Comparison of ENCODE assay signal across 8 cellular contexts in genomic region chr12:6452908-6453630, GRCh38. TPM values are rescaled to one million over a fixed set of nuclear protein-coding genes. Genes with fewer than 3 reads are reported as not detected.
DNase-seq lines count a peak whose midpoint lies in the region; ATAC-seq, FAIRE-seq and TF ChIP-seq lines count a peak whose summit lies in the region.

No MANE protein-coding gene starts in this region.

- H3K9ac ChIP-seq in endothelial cell of umbilical vein (replicated peaks; ENCODE audit: extremely low read depth, insufficient read depth, low read length) (peak overlapping the region; percentile 49), neuronal stem cell (ENCODE audit: low read depth, low read length, poor library complexity) (no peak overlapping the region)

- H3K27ac ChIP-seq in CD8-positive, alpha-beta T cell (ENCODE audit: low read depth, low read length) = peak overlapping the region; percentile 85
- H3K27ac ChIP-seq in PC-9 (no peak overlapping the region), endothelial cell of umbilical vein (ENCODE audit: insufficient read depth, low read depth, low read length) (peak overlapping the region; percentile 62), neuronal stem cell (replicated peaks; ENCODE audit: low read length) (no peak overlapping the region)

- peak in 1 of 7 experiments; percentile 44 for DNase-seq in CD8-positive, alpha-beta T cell
- DNase-seq in PC-9 (peak in 1 of 2 experiments; percentile 57), endothelial cell of umbilical vein (ENCODE audit: low read depth, low spot score) (no peak), neuronal stem cell (ENCODE audit: low spot score) (no peak), RPMI8226 (no peak), hepatic stellate cell (ENCODE audit: low spot score) (no peak)

- no peaks in the 10 kb centered on the region for H3K27me3 ChIP-seq in CD8-positive, alpha-beta T cell (ENCODE audit: insufficient read depth, low read length)
- H3K27me3 ChIP-seq in PC-9 (ENCODE audit: insufficient read depth, low read depth) = no peaks in the 10 kb centered on the region
- H3K27me3 ChIP-seq in endothelial cell of umbilical vein (ENCODE audit: control insufficient read depth in 2 of 2, insufficient read depth in 2 of 2, low read length in 2 of 2) = no peaks in the 10 kb centered on the region
- no peaks in the 10 kb centered on the region for H3K27me3 ChIP-seq in neuronal stem cell (ENCODE audit: control insufficient read depth in 3 of 3, insufficient read depth in 3 of 3, low read depth in 1 of 3, low read length in 3 of 3)

- H2AK5ac ChIP-seq in neuronal stem cell (ENCODE audit: low read depth, low read length) = peak overlapping the region; percentile 0

- H2BK120ac ChIP-seq in neuronal stem cell (ENCODE audit: low read depth, low read length) = no peak overlapping the region

- H3K9me2 ChIP-seq in PC-9 (ENCODE audit: insufficient read depth) = no peaks in the 10 kb centered on the region

- H2BK15ac ChIP-seq in neuronal stem cell (ENCODE audit: low read length) = no peak overlapping the region

- peaks cover 3% of the 10 kb centered on the region for H3K79me1 ChIP-seq in neuronal stem cell (ENCODE audit: low read depth, low read length)

- BruUV-seq in PC-9 (replicated peaks; lab: Mats Ljungman, UMichigan) (no TSS peak), endothelial cell of umbilical vein (replicated peaks; lab: Mats Ljungman, UMichigan) (no TSS peak)

- no peak overlapping the region for H4K8ac ChIP-seq in neuronal stem cell (ENCODE audit: low read depth, low read length)

- peak overlapping the region; percentile 98 for H3K4me2 ChIP-seq in PC-9
- peak overlapping the region; percentile 62 for H3K4me2 ChIP-seq in endothelial cell of umbilical vein (ENCODE audit: insufficient read depth, low read length)
- H3K4me2 ChIP-seq in neuronal stem cell (ENCODE audit: insufficient read depth, low read length, poor library complexity, severe bottlenecking) = no peak overlapping the region

- H3F3A ChIP-seq in PC-9 (ENCODE audit: insufficient read depth, low read depth) = no peaks in the 10 kb centered on the region; the same call in 1 of the 2 replicates

- H3K9me3 ChIP-seq in CD8-positive, alpha-beta T cell (ENCODE audit: low read length) = no peaks in the 10 kb centered on the region
- H3K9me3 ChIP-seq in PC-9 (ENCODE audit: insufficient read depth, low read depth) = no peaks in the 10 kb centered on the region
- H3K9me3 ChIP-seq in endothelial cell of umbilical vein (replicated peaks; ENCODE audit: control insufficient read depth, insufficient read depth, low read length) = no peaks in the 10 kb centered on the region
- H3K9me3 ChIP-seq in neuronal stem cell (replicated peaks in 1 of 2; ENCODE audit: control insufficient read depth in 2 of 2, insufficient read depth in 1 of 2, low read depth in 1 of 2, low read length in 2 of 2) = no peaks in the 10 kb centered on the region

- FAIRE-seq in endothelial cell of umbilical vein (lab: Jason Lieb, UNC) = peak; percentile 91

- H3K27me3 Mint-ChIP-seq in CD8-positive, alpha-beta T cell (ENCODE audit: low read depth) = no peaks in the 10 kb centered on the region

- H3K4me3 Mint-ChIP-seq in CD8-positive, alpha-beta T cell = peak overlapping the region; percentile 99

- H2AFZ ChIP-seq in PC-9 = no peak overlapping the region
- peak overlapping the region; percentile 79 for H2AFZ ChIP-seq in endothelial cell of umbilical vein (ENCODE audit: low read depth, low read length)
- H2AFZ ChIP-seq in neuronal stem cell (ENCODE audit: low read length) = no peak overlapping the region

- no peak for ATAC-seq in CD8-positive, alpha-beta T cell
- no peak for ATAC-seq in HG03457 (IDR thresholded peaks at IDR 0.05; ENCODE audit: unreplicated experiment)
- no peak for ATAC-seq in HG03439 (IDR thresholded peaks at IDR 0.05; ENCODE audit: unreplicated experiment)

- peaks cover 14% of the 10 kb centered on the region for H3K36me3 ChIP-seq in CD8-positive, alpha-beta T cell (ENCODE audit: insufficient read depth, low read length)
- H3K36me3 ChIP-seq in PC-9 (ENCODE audit: low read depth) = no peaks in the 10 kb centered on the region
- peaks cover 0 to 7% of the 10 kb centered on the region in 2 experiments for H3K36me3 ChIP-seq in endothelial cell of umbilical vein (ENCODE audit: control insufficient read depth in 2 of 2, extremely low read depth in 1 of 2, insufficient read depth in 2 of 2, low read length in 2 of 2)
- H3K36me3 ChIP-seq in neuronal stem cell (replicated peaks in 1 of 2; ENCODE audit: control insufficient read depth in 2 of 2, insufficient read depth in 2 of 2, low read length in 2 of 2) = peaks cover 3 to 7% of the 10 kb centered on the region in 2 donors

- H3K9me3 Mint-ChIP-seq in CD8-positive, alpha-beta T cell = no peaks in the 10 kb centered on the region

- H3K4me3 ChIP-seq in CD8-positive, alpha-beta T cell (ENCODE audit: low read depth, low read length) = peak overlapping the region; percentile 68
- H3K4me3 ChIP-seq in PC-9 = no peak overlapping the region; the same call in 1 of the 2 replicates
- peak overlapping the region in 1 of 3 experiments; percentile 51 for H3K4me3 ChIP-seq in endothelial cell of umbilical vein (replicated peaks in 1 of 3; ENCODE audit: insufficient read depth in 1 of 3, low read depth in 1 of 3, low read length in 3 of 3)
- H3K4me3 ChIP-seq in neuronal stem cell (ENCODE audit: low read length in 2 of 2) = no peak overlapping the region

- H4K20me1 ChIP-seq in PC-9 (ENCODE audit: insufficient read depth) = no peaks in the 10 kb centered on the region
- no peaks in the 10 kb centered on the region for H4K20me1 ChIP-seq in endothelial cell of umbilical vein (replicated peaks; ENCODE audit: control insufficient read depth, extremely low read depth, insufficient read depth, low read length)

- no peaks in the 10 kb centered on the region for H3K79me2 ChIP-seq in PC-9 (ENCODE audit: low read depth)
- H3K79me2 ChIP-seq in endothelial cell of umbilical vein (ENCODE audit: control insufficient read depth, insufficient read depth, low read length) = no peaks in the 10 kb centered on the region

- H2BK5ac ChIP-seq in neuronal stem cell (ENCODE audit: low read length) = no peak overlapping the region

- H3K36me3 Mint-ChIP-seq in CD8-positive, alpha-beta T cell = peaks cover 75% of the 10 kb centered on the region

- TF ChIP-seq CTCF in CD8-positive, alpha-beta T cell (IDR thresholded peaks at IDR 0.05) = no peak
- no peak for TF ChIP-seq CTCF in PC-9 (conservative IDR thresholded peaks at IDR 0.05)
- no peak for TF ChIP-seq CTCF in endothelial cell of umbilical vein (IDR thresholded peaks at IDR 0.05; ENCODE audit: extremely low read depth in 1 of 2, insufficient read depth in 1 of 2, low read depth in 1 of 2, low read length in 2 of 2)

- peak overlapping the region; percentile 34 for H2BK12ac ChIP-seq in neuronal stem cell (ENCODE audit: low read length)

- TF ChIP-seq POLR2A in endothelial cell of umbilical vein (IDR thresholded peaks at IDR 0.05; ENCODE audit: low read depth, low read length) = no peak

- H3K23ac ChIP-seq in neuronal stem cell (ENCODE audit: low read depth, low read length, poor library complexity) = no peak overlapping the region

- H3K4me1 ChIP-seq in CD8-positive, alpha-beta T cell (ENCODE audit: insufficient read depth, low read length) = peaks cover 65% of the 10 kb centered on the region
- H3K4me1 ChIP-seq in PC-9 (replicated peaks; ENCODE audit: insufficient read depth) (peaks cover 13% of the 10 kb centered on the region), endothelial cell of umbilical vein (ENCODE audit: control insufficient read depth, extremely low read depth, insufficient read depth, low read length) (peaks cover 27% of the 10 kb centered on the region), neuronal stem cell (ENCODE audit: control insufficient read depth in 2 of 2, insufficient read depth in 1 of 2, low read depth in 1 of 2, low read length in 2 of 2) (peaks cover 23 to 32% of the 10 kb centered on the region in 2 donors)

- intact Hi-C loops in CD8-positive, alpha-beta T cell (cut with DNase I, micrococcal nuclease) = loop anchor here (1.0 to 5.0 kb wide), 6 partner anchors 8 to 509 kb away; partner anchors contain the start of genes CD27 (in 1 of the 2), MRPL51 (in 1 of the 2) and NCAPD2 (in 1 of the 2)
- intact Hi-C loops in PC-9 (cut with micrococcal nuclease; ENCODE audit: unreplicated experiment) = loop anchor here (2.0 kb wide), 1 partner anchor 116 kb away; no protein-coding TSS in a partner anchor
- intact Hi-C loops in endothelial cell of umbilical vein (cut with micrococcal nuclease) = loop anchor here (1.0 kb wide), 2 partner anchors 69 to 130 kb away; partner anchors contain the start of gene LTBR

- peak overlapping the region; percentile 73 for H3K18ac ChIP-seq in neuronal stem cell (ENCODE audit: low read length)

- no CpG with 5 or more reads among the region's 18 CpGs for WGBS in neuronal stem cell (ENCODE audit: extremely low coverage in 2 of 2, insufficient read length in 2 of 2, insufficient replicate concordance in 1 of 2), 2 donors

- H3K4ac ChIP-seq in neuronal stem cell (ENCODE audit: low read length) = no peak overlapping the region

- dilution Hi-C loops in endothelial cell of umbilical vein (cut with MboI; ENCODE audit: extremely low pct_ligation_motif_present, low sequenced_read_pairs) = no loop called here

- peak overlapping the region; percentile 99 for H3K27ac Mint-ChIP-seq in CD8-positive, alpha-beta T cell

- no peaks in the 10 kb centered on the region for H3K9me1 ChIP-seq in endothelial cell of umbilical vein (replicated peaks; ENCODE audit: control insufficient read depth, extremely low read depth, insufficient read depth, low read length)

- CTCF ChIA-PET in CD8-positive, alpha-beta T cell (lab: Charles Lee) = interaction anchor here (0.6 to 7.1 kb wide), 7 partner anchors 8 to 127 kb away, joined by 3 to 50 read pairs (median 4); partner anchors contain the start of gene TNFRSF1A
- CTCF ChIA-PET in PC-9 (lab: Charles Lee) = interaction anchor here (0.6 to 1.0 kb wide), 2 partner anchors 12 to 161 kb away, joined by 3 to 18 read pairs; no protein-coding TSS in a partner anchor
- CTCF ChIA-PET in endothelial cell of umbilical vein (lab: Charles Lee) = interaction anchor here (1.3 to 3.0 kb wide), 5 partner anchors 9 to 127 kb away, joined by 3 to 25 read pairs (median 5); no protein-coding TSS in a partner anchor

- no peak overlapping the region for H4K91ac ChIP-seq in neuronal stem cell (ENCODE audit: low read depth, low read length, poor library complexity)

- H3K4me1 Mint-ChIP-seq in CD8-positive, alpha-beta T cell (ENCODE audit: low read depth) = peaks cover 77% of the 10 kb centered on the region

- no peak overlapping the region for H3K14ac ChIP-seq in neuronal stem cell (ENCODE audit: low read length)

- POLR2A ChIA-PET in CD8-positive, alpha-beta T cell (lab: Charles Lee) = interaction anchor here (0.7 to 16.6 kb wide), 12 partner anchors 8 to 420 kb away, joined by 3 to 315 read pairs (median 12); partner anchors contain the start of genes CD27, GAPDH, MRPL51 and VAMP1
- POLR2A ChIA-PET in PC-9 (lab: Charles Lee; ENCODE audit: unreplicated experiment) (interaction anchor here (0.6 kb wide), 2 partner anchors 125 to 183 kb away, joined by 3 to 18 read pairs; no protein-coding TSS in a partner anchor), endothelial cell of umbilical vein (lab: Charles Lee) (interaction anchor here (1.7 kb wide), 1 partner anchor 17 kb away, joined by 8 read pairs; the partner anchor contains the start of gene VAMP1)

RNA-seq across cellular contexts. Expression of gene TAPBPL, which starts 1.2 kb away (rescaled TPM):
- total RNA-seq in CD8-positive, alpha-beta T cell = 10 to 100 TPM; 11.8 to 12.2 TPM
- 26.0 and 27.8 TPM in 2 replicates for total RNA-seq in PC-9 (2021)
- 9.9 and 11.7 TPM in 2 replicates for total RNA-seq in endothelial cell of umbilical vein
- 28.6 and 33.6 TPM in 2 replicates for polyA plus RNA-seq in endothelial cell of umbilical vein
- 18.1 and 19.6 TPM in 2 replicates for polyA plus RNA-seq in endothelial cell of umbilical vein (2011; cell fraction: cytosol; rRNA removed)
- 22.4 and 24.3 TPM in 2 replicates for polyA plus RNA-seq in endothelial cell of umbilical vein (2011; cell fraction: nucleus; rRNA removed)
- polyA plus RNA-seq in endothelial cell of umbilical vein (2012) = 5.8 and 7.5 TPM in 2 replicates
- polyA minus RNA-seq in endothelial cell of umbilical vein = 15.6 and 19.7 TPM in 2 replicates
- polyA minus RNA-seq in endothelial cell of umbilical vein (2011; cell fraction: cytosol; rRNA and poly(A)+ RNA removed) = not detected
- polyA minus RNA-seq in endothelial cell of umbilical vein (2011; cell fraction: nucleus; rRNA and poly(A)+ RNA removed) = 8.0 and 8.7 TPM in 2 replicates
- 0.33 TPM for polyA plus RNA-seq in neuronal stem cell (2013, experiment 1 of 2)
- 0.28 TPM for polyA plus RNA-seq in neuronal stem cell (2013, experiment 2 of 2)

RNA-seq across cellular contexts. Expression of gene CD27, which starts 8.3 kb away (rescaled TPM):
- 10 to 100 TPM; 38.4 to 39.2 TPM for total RNA-seq in CD8-positive, alpha-beta T cell
- not detected in 2 replicates for total RNA-seq in PC-9 (2021)
- total RNA-seq in endothelial cell of umbilical vein = not detected in 2 replicates
- not detected in 2 replicates for polyA plus RNA-seq in endothelial cell of umbilical vein
- not detected in 2 replicates for polyA plus RNA-seq in endothelial cell of umbilical vein (2011; cell fraction: cytosol; rRNA removed)
- polyA plus RNA-seq in endothelial cell of umbilical vein (2011; cell fraction: nucleus; rRNA removed) = not detected in 2 replicates
- 0.15 and 0.28 TPM in 2 replicates for polyA plus RNA-seq in endothelial cell of umbilical vein (2012)
- not detected in 2 replicates for polyA minus RNA-seq in endothelial cell of umbilical vein
- not detected for polyA minus RNA-seq in endothelial cell of umbilical vein (2011; cell fraction: cytosol; rRNA and poly(A)+ RNA removed)
- polyA minus RNA-seq in endothelial cell of umbilical vein (2011; cell fraction: nucleus; rRNA and poly(A)+ RNA removed) = not detected in 2 replicates
- 0.14 TPM for polyA plus RNA-seq in neuronal stem cell (2013, experiment 1 of 2)
- polyA plus RNA-seq in neuronal stem cell (2013, experiment 2 of 2) = 0.11 TPM

RNA-seq across cellular contexts. Expression of gene VAMP1, which starts 17.4 kb away (rescaled TPM):
- total RNA-seq in CD8-positive, alpha-beta T cell = 10 to 100 TPM; 43.9 to 50.9 TPM
- 7.7 and 9.1 TPM in 2 replicates for total RNA-seq in PC-9 (2021)
- total RNA-seq in endothelial cell of umbilical vein = 6.6 and 7.0 TPM in 2 replicates
- 9.0 and 9.9 TPM in 2 replicates for polyA plus RNA-seq in endothelial cell of umbilical vein
- polyA plus RNA-seq in endothelial cell of umbilical vein (2011; cell fraction: cytosol; rRNA removed) = 4.3 and 5.3 TPM in 2 replicates
- polyA plus RNA-seq in endothelial cell of umbilical vein (2011; cell fraction: nucleus; rRNA removed) = 30.7 and 42.7 TPM in 2 replicates
- 6.9 and 8.4 TPM in 2 replicates for polyA plus RNA-seq in endothelial cell of umbilical vein (2012)
- 5.5 and 12.9 TPM in 2 replicates for polyA minus RNA-seq in endothelial cell of umbilical vein
- polyA minus RNA-seq in endothelial cell of umbilical vein (2011; cell fraction: cytosol; rRNA and poly(A)+ RNA removed) = 28.1 TPM
- polyA minus RNA-seq in endothelial cell of umbilical vein (2011; cell fraction: nucleus; rRNA and poly(A)+ RNA removed) = 7.4 and 9.7 TPM in 2 replicates
- polyA plus RNA-seq in neuronal stem cell (2013, experiment 1 of 2) = 14.2 TPM
- polyA plus RNA-seq in neuronal stem cell (2013, experiment 2 of 2) = 14.6 TPM

RNA-seq across cellular contexts. Expression of gene MRPL51, which starts 40.0 kb away (rescaled TPM):
- 10 to 100 TPM; 17.4 to 18.4 TPM for total RNA-seq in CD8-positive, alpha-beta T cell
- total RNA-seq in PC-9 (2021) = 432 and 456 TPM in 2 replicates
- total RNA-seq in endothelial cell of umbilical vein = 267 and 273 TPM in 2 replicates
- polyA plus RNA-seq in endothelial cell of umbilical vein = 84.5 and 147 TPM in 2 replicates
- polyA plus RNA-seq in endothelial cell of umbilical vein (2011; cell fraction: cytosol; rRNA removed) = 159 and 183 TPM in 2 replicates
- polyA plus RNA-seq in endothelial cell of umbilical vein (2011; cell fraction: nucleus; rRNA removed) = 54.5 and 64.9 TPM in 2 replicates
- polyA plus RNA-seq in endothelial cell of umbilical vein (2012) = 256 and 305 TPM in 2 replicates
- polyA minus RNA-seq in endothelial cell of umbilical vein = 33.5 and 42.6 TPM in 2 replicates
- 41.8 TPM for polyA minus RNA-seq in endothelial cell of umbilical vein (2011; cell fraction: cytosol; rRNA and poly(A)+ RNA removed)
- polyA minus RNA-seq in endothelial cell of umbilical vein (2011; cell fraction: nucleus; rRNA and poly(A)+ RNA removed) = 9.0 and 11.2 TPM in 2 replicates
- polyA plus RNA-seq in neuronal stem cell (2013, experiment 1 of 2) = 584 TPM
- polyA plus RNA-seq in neuronal stem cell (2013, experiment 2 of 2) = 624 TPM

RNA-seq across cellular contexts. Expression of gene NCAPD2, which starts 40.8 kb away (rescaled TPM):
- 10 to 100 TPM; 11.7 to 13.4 TPM for total RNA-seq in CD8-positive, alpha-beta T cell
- 220 and 266 TPM in 2 replicates for total RNA-seq in PC-9 (2021)
- 77.3 and 90.1 TPM in 2 replicates for total RNA-seq in endothelial cell of umbilical vein
- 33.6 and 41.8 TPM in 2 replicates for polyA plus RNA-seq in endothelial cell of umbilical vein
- polyA plus RNA-seq in endothelial cell of umbilical vein (2011; cell fraction: cytosol; rRNA removed) = 51.2 and 57.2 TPM in 2 replicates
- 57.7 and 61.4 TPM in 2 replicates for polyA plus RNA-seq in endothelial cell of umbilical vein (2011; cell fraction: nucleus; rRNA removed)
- 32.3 and 64.2 TPM in 2 replicates for polyA plus RNA-seq in endothelial cell of umbilical vein (2012)
- 96.4 and 101 TPM in 2 replicates for polyA minus RNA-seq in endothelial cell of umbilical vein
- polyA minus RNA-seq in endothelial cell of umbilical vein (2011; cell fraction: cytosol; rRNA and poly(A)+ RNA removed) = 117 TPM
- polyA minus RNA-seq in endothelial cell of umbilical vein (2011; cell fraction: nucleus; rRNA and poly(A)+ RNA removed) = 40.0 and 76.8 TPM in 2 replicates
- 78.4 TPM for polyA plus RNA-seq in neuronal stem cell (2013, experiment 1 of 2)
- polyA plus RNA-seq in neuronal stem cell (2013, experiment 2 of 2) = 81.0 TPM

Comparison
In these comparisons a context has a peak if more than half of its experiments do, and no peak if none do; other contexts are left out.
1. H3K27ac ChIP-seq: peak in CD8-positive, alpha-beta T cell (single experiment) and endothelial cell of umbilical vein (single experiment); none in PC-9 (single experiment) and neuronal stem cell (single experiment).
2. RNA of gene CD27, which starts 8.3 kb away (total RNA-seq): 38.4 to 39.2 TPM in CD8-positive, alpha-beta T cell; not detected in PC-9 and not detected in endothelial cell of umbilical vein; every median in the first group is over 10 times any median in the second.